In genomic region chr1:62070384-62071011, GRCh38 we compare ENCODE assay signal across 9 cellular contexts.
A peak's percentile ranks its signal among the peaks of the same experiment; 100 is the strongest.
DNase-seq lines count a peak whose midpoint lies in the region; ATAC-seq and TF ChIP-seq lines count a peak whose summit lies in the region.
"Had no signal": no experiment of that assay in that cellular context is flagged by ENCODE, and none has a peak within 500 bp of the region (broad histone marks: within the 10 kb centered on the region; RNA-seq: fewer than 3 reads in every experiment).

No MANE protein-coding gene starts in this region.

- H2AK9ac ChIP-seq in IMR-90 (replicated peaks; ENCODE audit: low read depth, low read length, poor library complexity): no peak overlapping the region

- H3K9me3 ChIP-seq in DOHH2 (ENCODE audit: control insufficient read depth, insufficient read depth, low read length): peaks cover 6% of the 10 kb centered on the region; the same call in 1 of the 2 replicates
- H3K9me3 ChIP-seq in IMR-90 (ENCODE audit: control insufficient read depth, insufficient read depth, low read length): no peaks in the 10 kb centered on the region
- H3K9me3 ChIP-seq in naive thymus-derived CD4-positive, alpha-beta T cell (ENCODE audit: control insufficient read depth in 2 of 3, low read length in 3 of 3): no peaks in the 10 kb centered on the region

- H3K4me2 ChIP-seq in DOHH2 (ENCODE audit: low read length): no peak overlapping the region
- no peak overlapping the region for H3K4me2 ChIP-seq in IMR-90 (ENCODE audit: low read depth, low read length)

- H3K4ac ChIP-seq in IMR-90 (ENCODE audit: low read depth, low read length): no peak overlapping the region

- no peak for TF ChIP-seq POLR2A in IMR-90 (IDR thresholded peaks at IDR 0.05; ENCODE audit: low read depth, low read length)

- POLR2A ChIA-PET in IMR-90 (lab: Charles Lee; ENCODE audit: unreplicated experiment): no interaction called here
- POLR2A ChIA-PET in naive thymus-derived CD4-positive, alpha-beta T cell (lab: Charles Lee): no interaction called here

- no peaks in the 10 kb centered on the region for H3K9me2 ChIP-seq in DOHH2 (replicated peaks; ENCODE audit: control insufficient read depth, low read length)

- H3K27ac ChIP-seq in DOHH2 (ENCODE audit: low read depth, low read length) (no peak overlapping the region), IMR-90 (ENCODE audit: insufficient read depth, low read length) (no peak overlapping the region)
- H3K27ac ChIP-seq in naive thymus-derived CD4-positive, alpha-beta T cell (ENCODE audit: low read depth, low read length): no peak overlapping the region

- ATAC-seq in IMR-90 (ENCODE audit: low read depth) (peak; percentile 56; the same call in 1 of the 2 replicates), GM19467 (IDR thresholded peaks at IDR 0.05; ENCODE audit: unreplicated experiment) (no peak), HG03159 (IDR thresholded peaks at IDR 0.05; ENCODE audit: unreplicated experiment) (no peak), HG03460 (IDR thresholded peaks at IDR 0.05; ENCODE audit: unreplicated experiment) (no peak)
- no peak for ATAC-seq in naive thymus-derived CD4-positive, alpha-beta T cell

- no peak overlapping the region for H3K56ac ChIP-seq in IMR-90 (ENCODE audit: extremely low read depth, insufficient read depth, low read length)

- H3K36me3 ChIP-seq in DOHH2 (ENCODE audit: control insufficient read depth, low read length) (no peaks in the 10 kb centered on the region), IMR-90 (ENCODE audit: control insufficient read depth, insufficient read depth, low read length) (no peaks in the 10 kb centered on the region)
- peaks cover 0 to 6% (median 0%) of the 10 kb centered on the region in 3 experiments for H3K36me3 ChIP-seq in naive thymus-derived CD4-positive, alpha-beta T cell (ENCODE audit: control insufficient read depth in 2 of 3, insufficient read depth in 3 of 3, low read length in 3 of 3)

- TF ChIP-seq CTCF in DOHH2 (IDR thresholded peaks at IDR 0.05; ENCODE audit: low read depth, low read length, poor library complexity, severe bottlenecking) (peak; percentile 66), IMR-90 (conservative IDR thresholded peaks at IDR 0.05; ENCODE audit: low read depth, low read length) (peak; percentile 52), astrocyte of the spinal cord (IDR thresholded peaks at IDR 0.05; ENCODE audit: low read depth, low read length) (peak; percentile 65)

- peaks cover 0 to 35% (median 19%) of the 10 kb centered on the region in 5 donors for H3K36me3 Mint-ChIP-seq in naive thymus-derived CD4-positive, alpha-beta T cell

- no peak overlapping the region for H4K8ac ChIP-seq in IMR-90 (ENCODE audit: low read depth in 2 of 2, low read length in 2 of 2)

- no peak overlapping the region for H3K4me3 Mint-ChIP-seq in naive thymus-derived CD4-positive, alpha-beta T cell

- no TSS peak for BruUV-seq in IMR-90 (replicated peaks; lab: Mats Ljungman, UMichigan)

- H3K14ac ChIP-seq in IMR-90 (replicated peaks; ENCODE audit: low read depth, low read length): no peak overlapping the region

- no peak overlapping the region for H4K5ac ChIP-seq in IMR-90 (ENCODE audit: low read depth, low read length)

- dilution Hi-C loops in IMR-90 (cut with HindIII; ENCODE audit: low sequenced_read_pairs, unreplicated experiment): no loop called here

- no peak overlapping the region for H2BK5ac ChIP-seq in IMR-90 (ENCODE audit: low read depth, low read length, poor library complexity, severe bottlenecking)

- in situ Hi-C loops in IMR-90 (cut with MboI; ENCODE audit: low sequenced_read_pairs): no loop called here
- in situ Hi-C loops in astrocyte of the spinal cord (cut with HindIII; ENCODE audit: low sequenced_read_pairs): no loop called here

- H4K20me1 ChIP-seq in DOHH2 (ENCODE audit: control insufficient read depth, insufficient read depth, low read depth, low read length) (no peaks in the 10 kb centered on the region), IMR-90 (ENCODE audit: insufficient read depth, low read length) (no peaks in the 10 kb centered on the region)

- peak overlapping the region in 1 of 9 donors; percentile 53 for H3K27ac Mint-ChIP-seq in naive thymus-derived CD4-positive, alpha-beta T cell

- no peak overlapping the region for H2BK120ac ChIP-seq in IMR-90 (ENCODE audit: low read depth, low read length)

- no CpG with 5 or more reads among the region's 4 CpGs for WGBS in IMR-90 (ENCODE audit: extremely low coverage in 2 of 2, insufficient read length in 1 of 2), 2 experiments

- H3K9ac ChIP-seq in IMR-90 (ENCODE audit: low read depth, low read length): no peak overlapping the region

- H3K4me1 Mint-ChIP-seq in naive thymus-derived CD4-positive, alpha-beta T cell: no peaks in the 10 kb centered on the region

- H3K27me3 Mint-ChIP-seq in naive thymus-derived CD4-positive, alpha-beta T cell: no peaks in the 10 kb centered on the region

- H3K27me3 ChIP-seq in DOHH2 (ENCODE audit: control insufficient read depth, low read length) (no peaks in the 10 kb centered on the region), IMR-90 (ENCODE audit: control insufficient read depth, insufficient read depth, low read length) (no peaks in the 10 kb centered on the region)
- H3K27me3 ChIP-seq in naive thymus-derived CD4-positive, alpha-beta T cell (ENCODE audit: control insufficient read depth in 2 of 2, insufficient read depth in 2 of 2, low read length in 2 of 2): no peaks in the 10 kb centered on the region

- no peak overlapping the region for H2AFZ ChIP-seq in IMR-90 (replicated peaks; ENCODE audit: low read length, poor library complexity)

- no peaks in the 10 kb centered on the region for H3K79me2 ChIP-seq in DOHH2 (ENCODE audit: control insufficient read depth, low read length)

- H3K9me3 Mint-ChIP-seq in naive thymus-derived CD4-positive, alpha-beta T cell: peaks cover 0 to 6% (median 2%) of the 10 kb centered on the region in 11 donors

- H3K9me1 ChIP-seq in IMR-90 (ENCODE audit: insufficient read depth, low read length): no peaks in the 10 kb centered on the region

- intact Hi-C loops in IMR-90 (cut with micrococcal nuclease): loop anchor here (5.0 kb wide), 1 partner anchor 1098 kb away; no protein-coding TSS in a partner anchor
- intact Hi-C loops in naive thymus-derived CD4-positive, alpha-beta T cell (cut with micrococcal nuclease): no loop called here

- H3K4me3 ChIP-seq in DOHH2 (ENCODE audit: low read length): no peak overlapping the region
- H3K4me3 ChIP-seq in IMR-90 (ENCODE audit: insufficient read depth, low read depth, low read length): no peak overlapping the region
- H3K4me3 ChIP-seq in astrocyte of the spinal cord (ENCODE audit: low read depth, low read length): no peak overlapping the region
- no peak overlapping the region for H3K4me3 ChIP-seq in naive thymus-derived CD4-positive, alpha-beta T cell (ENCODE audit: low read length)

- no peak overlapping the region for H3K23ac ChIP-seq in IMR-90 (ENCODE audit: low read depth, low read length)

- no peaks in the 10 kb centered on the region for H3K4me1 ChIP-seq in DOHH2 (ENCODE audit: control insufficient read depth, low read length)
- H3K4me1 ChIP-seq in IMR-90 (ENCODE audit: control insufficient read depth, insufficient read depth, low read length): no peaks in the 10 kb centered on the region
- no peaks in the 10 kb centered on the region for H3K4me1 ChIP-seq in naive thymus-derived CD4-positive, alpha-beta T cell (ENCODE audit: control insufficient read depth in 2 of 2, insufficient read depth in 2 of 2, low read length in 2 of 2)

- H2BK15ac ChIP-seq in IMR-90 (ENCODE audit: low read depth, low read length): no peak overlapping the region

- CTCF ChIA-PET in IMR-90 (lab: Yijun Ruan, JAX): no interaction called here
- CTCF ChIA-PET in naive thymus-derived CD4-positive, alpha-beta T cell (lab: Charles Lee): no interaction called here

- no peak overlapping the region for H2AK5ac ChIP-seq in IMR-90 (ENCODE audit: low read depth, low read length)

- H3F3A ChIP-seq in DOHH2 (ENCODE audit: control insufficient read depth, insufficient read depth): no peaks in the 10 kb centered on the region

- H3K79me1 ChIP-seq in IMR-90 (ENCODE audit: low read depth in 1 of 2, low read length in 2 of 2): no peaks in the 10 kb centered on the region

- no peak overlapping the region for H4K91ac ChIP-seq in IMR-90 (ENCODE audit: insufficient read depth, low read depth, low read length)

- H3K18ac ChIP-seq in IMR-90 (ENCODE audit: low read depth, low read length): no peak overlapping the region

- H2BK20ac ChIP-seq in IMR-90 (ENCODE audit: low read depth, low read length): no peak overlapping the region

- peak; percentile 45 for TF ChIP-seq RAD21 in IMR-90 (IDR thresholded peaks at IDR 0.05; ENCODE audit: low read length)

- DNase-seq in IMR-90: peak; percentile 13
- peak; percentile 44 for DNase-seq in astrocyte of the spinal cord (ENCODE audit: low read depth, low spot score)
- peak; percentile 28 to 47 for DNase-seq in lung microvascular endothelial cell (ENCODE audit: low read depth in 2 of 2)
- no peak for DNase-seq in naive thymus-derived CD4-positive, alpha-beta T cell
- DNase-seq: central memory CD4-positive, alpha-beta T cell had no signal

TF ChIP-seq in IMR-90, 13 proteins besides CTCF, POLR2A, EP300 and RAD21:
- TF ChIP-seq MAZ (IDR thresholded peaks at IDR 0.05; ENCODE audit: borderline replicate concordance, low read depth, low read length) (no peak), SMC3 (IDR thresholded peaks at IDR 0.05; ENCODE audit: low read depth, low read length) (peak; percentile 23; the same call in 1 of the 2 replicates)

Comparison
In these comparisons a context has a peak if more than half of its experiments do, and no peak if none do; other contexts are left out.
1. DNase-seq: peak in IMR-90 (single experiment), astrocyte of the spinal cord (single experiment) and lung microvascular endothelial cell (2 of 2); none in naive thymus-derived CD4-positive, alpha-beta T cell (0 of 9).
2. Peak in every context shown above with its lines, with median percentiles within 50 percentile points of each other: CTCF ChIP-seq.